Comparison of ENCODE assay signal across 36 cellular contexts in the genomic region with DNA sequence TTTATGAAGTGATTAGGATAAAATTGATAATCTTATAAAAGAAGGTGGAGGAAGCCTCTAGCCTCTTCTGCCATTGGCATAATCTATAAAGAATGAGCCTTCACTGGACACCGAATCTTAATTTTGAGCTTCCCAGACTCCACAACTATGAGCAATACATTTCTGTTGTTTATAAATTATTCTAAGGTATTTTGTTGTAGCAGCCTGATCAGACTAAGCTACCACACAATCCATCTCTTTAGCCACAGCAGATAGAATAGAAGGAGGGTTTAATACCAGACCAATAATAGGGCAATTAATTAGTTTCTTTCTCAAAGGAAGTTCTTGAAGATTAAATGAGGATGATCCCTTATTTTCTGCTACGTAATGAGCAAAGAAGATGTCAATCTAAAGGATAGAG. TPM values are rescaled to one million over a fixed set of nuclear protein-coding genes. Genes with fewer than 3 reads are reported as not detected.
"Had no signal": no experiment of that assay in that cellular context is flagged by ENCODE, and none has a peak within 500 bp of the region (broad histone marks: within the 10 kb centered on the region; RNA-seq: fewer than 3 reads in every experiment).

No MANE protein-coding gene starts in this region.

- H3K36me3 ChIP-seq: MG63 had no signal

- H3K4me3 ChIP-seq: MG63 had no signal

- H3K27me3 ChIP-seq: MG63 had no signal

- DNase-seq: Karpas-422, Kasumi-1, MG63, MM.1S, MV-4-11, NCI-H1048, NCI-H1092, NCI-H1092 treated with DMSO at 0.1 percent for 48 hours, NCI-H1105, NCI-H1105 treated with DMSO at 0.1 percent for 48 hours, NCI-H1417, NCI-H1417 treated with DMSO at 0.1 percent for 48 hours, NCI-H1436, NCI-H1436 treated with DMSO at 0.1 percent for 48 hours, NCI-H146, NCI-H1694, NCI-H1694 treated with DMSO at 0.1 percent for 48 hours, NCI-H187, NCI-H187 treated with DMSO at 0.1 percent for 48 hours, NCI-H1930, NCI-H2029, NCI-H2029 treated with DMSO at 0.1 percent for 48 hours, NCI-H2081, NCI-H2081 treated with DMSO at 0.1 percent for 48 hours, NCI-H2107, NCI-H2171, NCI-H2171 treated with DMSO at 0.1 percent for 48 hours, NCI-H2227 treated with DMSO at 0.1 percent for 48 hours, NCI-H226, NCI-H345, NCI-H446, NCI-H446 treated with DMSO at 0.1 percent for 48 hours, NCI-H510A, NCI-H510A treated with DMSO at 0.1 percent for 48 hours had no signal

RNA-seq across cellular contexts. Expression of gene SUCNR1, which starts 33.3 kb away (rescaled TPM):
- total RNA-seq: LHCN-M2, MCF 10A had no signal
